In genomic region chr14:103095210-103095778, GRCh38 we compare ENCODE assay signal across 1 cellular context.
TF ChIP-seq lines count a peak whose summit lies in the region.

No MANE protein-coding gene starts in this region.

TF ChIP-seq in HepG2, 621 proteins besides CTCF, POLR2A, EP300 and RAD21 (continued from another document):
- TF ChIP-seq, protein P1, sequence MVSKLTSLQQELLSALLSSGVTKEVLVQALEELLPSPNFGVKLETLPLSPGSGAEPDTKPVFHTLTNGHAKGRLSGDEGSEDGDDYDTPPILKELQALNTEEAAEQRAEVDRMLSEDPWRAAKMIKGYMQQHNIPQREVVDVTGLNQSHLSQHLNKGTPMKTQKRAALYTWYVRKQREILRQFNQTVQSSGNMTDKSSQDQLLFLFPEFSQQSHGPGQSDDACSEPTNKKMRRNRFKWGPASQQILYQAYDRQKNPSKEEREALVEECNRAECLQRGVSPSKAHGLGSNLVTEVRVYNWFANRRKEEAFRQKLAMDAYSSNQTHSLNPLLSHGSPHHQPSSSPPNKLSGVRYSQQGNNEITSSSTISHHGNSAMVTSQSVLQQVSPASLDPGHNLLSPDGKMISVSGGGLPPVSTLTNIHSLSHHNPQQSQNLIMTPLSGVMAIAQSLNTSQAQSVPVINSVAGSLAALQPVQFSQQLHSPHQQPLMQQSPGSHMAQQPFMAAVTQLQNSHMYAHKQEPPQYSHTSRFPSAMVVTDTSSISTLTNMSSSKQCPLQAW (CRISPR knock-in tag; IDR thresholded peaks at IDR 0.05) = no peak
- TF ChIP-seq, protein P2, sequence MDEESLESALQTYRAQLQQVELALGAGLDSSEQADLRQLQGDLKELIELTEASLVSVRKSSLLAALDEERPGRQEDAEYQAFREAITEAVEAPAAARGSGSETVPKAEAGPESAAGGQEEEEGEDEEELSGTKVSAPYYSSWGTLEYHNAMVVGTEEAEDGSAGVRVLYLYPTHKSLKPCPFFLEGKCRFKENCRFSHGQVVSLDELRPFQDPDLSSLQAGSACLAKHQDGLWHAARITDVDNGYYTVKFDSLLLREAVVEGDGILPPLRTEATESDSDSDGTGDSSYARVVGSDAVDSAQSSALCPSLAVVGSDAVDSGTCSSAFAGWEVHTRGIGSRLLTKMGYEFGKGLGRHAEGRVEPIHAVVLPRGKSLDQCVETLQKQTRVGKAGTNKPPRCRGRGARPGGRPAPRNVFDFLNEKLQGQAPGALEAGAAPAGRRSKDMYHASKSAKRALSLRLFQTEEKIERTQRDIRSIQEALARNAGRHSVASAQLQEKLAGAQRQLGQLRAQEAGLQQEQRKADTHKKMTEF (CRISPR knock-in tag; IDR thresholded peaks at IDR 0.05) = peak; percentile 8; the same call in 1 of the 2 replicates
- TF ChIP-seq SAP130 (CRISPR knock-in tag; IDR thresholded peaks at IDR 0.05; ENCODE audit: low read depth) (peak; percentile 33; the same call in 1 of the 2 replicates), FLYWCH1 (CRISPR knock-in tag; IDR thresholded peaks at IDR 0.05) (no peak), ZNF83 (CRISPR knock-in tag; IDR thresholded peaks at IDR 0.05; ENCODE audit: borderline replicate concordance) (no peak), MTA1 (CRISPR knock-in tag; IDR thresholded peaks at IDR 0.05; ENCODE audit: borderline replicate concordance) (no peak), THAP7 (CRISPR knock-in tag; IDR thresholded peaks at IDR 0.05) (no peak), PPARG (CRISPR knock-in tag; conservative IDR thresholded peaks at IDR 0.05) (no peak), ZNF597 (CRISPR knock-in tag; IDR thresholded peaks at IDR 0.05) (no peak), ZNF749 (CRISPR knock-in tag; IDR thresholded peaks at IDR 0.05; ENCODE audit: borderline replicate concordance) (0 out of 2 replicates have a peak, but pooled peaks have one; percentile 46), ZNF3 (CRISPR knock-in tag; IDR thresholded peaks at IDR 0.05) (no peak), ZNF20 (CRISPR knock-in tag; IDR thresholded peaks at IDR 0.05) (no peak)
- TF ChIP-seq, protein P3, sequence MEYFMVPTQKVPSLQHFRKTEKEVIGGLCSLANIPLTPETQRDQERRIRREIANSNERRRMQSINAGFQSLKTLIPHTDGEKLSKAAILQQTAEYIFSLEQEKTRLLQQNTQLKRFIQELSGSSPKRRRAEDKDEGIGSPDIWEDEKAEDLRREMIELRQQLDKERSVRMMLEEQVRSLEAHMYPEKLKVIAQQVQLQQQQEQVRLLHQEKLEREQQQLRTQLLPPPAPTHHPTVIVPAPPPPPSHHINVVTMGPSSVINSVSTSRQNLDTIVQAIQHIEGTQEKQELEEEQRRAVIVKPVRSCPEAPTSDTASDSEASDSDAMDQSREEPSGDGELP (IDR thresholded peaks at IDR 0.05; ENCODE audit: borderline replicate concordance, low read depth) = peak; percentile 53; the same call in 1 of the 2 replicates
